Comparison of ENCODE assay signal across 8 cellular contexts in genomic region chrX:132217203-132218073, GRCh38. TPM values are rescaled to one million over a fixed set of nuclear protein-coding genes. Genes with fewer than 3 reads are reported as not detected.
DNase-seq lines count a peak whose midpoint lies in the region; ATAC-seq and TF ChIP-seq lines count a peak whose summit lies in the region.

No MANE protein-coding gene starts in this region.

- H4K20me1 ChIP-seq in SK-N-SH (ENCODE audit: insufficient read depth), result peaks cover 9% of the 10 kb centered on the region; the same call in 1 of the 2 replicates

- TF ChIP-seq EP300 in SK-N-SH (IDR thresholded peaks at IDR 0.05; ENCODE audit: borderline replicate concordance in 1 of 2, low read depth in 1 of 2, low read length in 1 of 2) (0 out of 4 replicates have a peak, but pooled peaks of 1 of the 2 experiments have one; percentile 11), upper lobe of left lung (IDR thresholded peaks at IDR 0.05) (no peak)

- H3K27me3 ChIP-seq in SK-N-SH (ENCODE audit: insufficient read depth) (no peaks in the 10 kb centered on the region), trophoblast cell (ENCODE audit: insufficient read depth, low read length) (no peaks in the 10 kb centered on the region), upper lobe of left lung (no peaks in the 10 kb centered on the region)

- H3K36me3 Mint-ChIP-seq in activated naive CD4-positive, alpha-beta T cell treated with anti-CD3 and anti-CD28 coated beads, Interleukin-2, amount 50 U/mL, for 72 hours, result peaks cover 11 to 16% of the 10 kb centered on the region in 2 donors

- no peak overlapping the region for H2AK5ac ChIP-seq in trophoblast cell (ENCODE audit: low read length)

- no peaks in the 10 kb centered on the region for H3K9me2 ChIP-seq in SK-N-SH

- H2BK5ac ChIP-seq in trophoblast cell (ENCODE audit: low read depth, low read length, poor library complexity), result peak overlapping the region; percentile 77

- ATAC-seq in HG02610 (IDR thresholded peaks at IDR 0.05; ENCODE audit: unreplicated experiment), result peak; percentile 66
- ATAC-seq in activated naive CD4-positive, alpha-beta T cell treated with anti-CD3 and anti-CD28 coated beads, Interleukin-2, amount 50 U/mL, for 72 hours, result peak; percentile 60 to 70
- peak; percentile 62 for ATAC-seq in Right ventricle myocardium superior (ENCODE audit: poor library complexity)
- ATAC-seq in upper lobe of left lung (ENCODE audit: low FRiP score in 2 of 2), result peak; percentile 78 to 86

- WGBS in SK-N-SH (ENCODE audit: low lambda C conversion rate), result 2% methylated on average over 24 of the region's 74 CpGs
- no CpG with 5 or more reads among the region's 74 CpGs for WGBS in trophoblast cell (ENCODE audit: extremely low coverage, insufficient coverage, insufficient read length)
- WGBS in upper lobe of left lung, 2 donors, result 0 to 35% methylated on average over 12 to 62 of the region's 74 CpGs

- peaks cover 10% of the 10 kb centered on the region for H3F3A ChIP-seq in SK-N-SH (replicated peaks; ENCODE audit: insufficient read depth)

- peak overlapping the region; percentile 94 for H4K91ac ChIP-seq in trophoblast cell (ENCODE audit: low read depth, low read length)

- H3K4me2 ChIP-seq in SK-N-SH (peak overlapping the region; percentile 92), trophoblast cell (ENCODE audit: low read length) (peak overlapping the region; percentile 74)

- peak overlapping the region; percentile 97 to 98 for H3K27ac Mint-ChIP-seq in activated naive CD4-positive, alpha-beta T cell treated with anti-CD3 and anti-CD28 coated beads, Interleukin-2, amount 50 U/mL, for 72 hours

- 0 out of 2 replicates have a peak, but pooled peaks have one; percentile 8 for TF ChIP-seq RAD21 in SK-N-SH (IDR thresholded peaks at IDR 0.05; ENCODE audit: low read length)

- intact Hi-C loops in Right ventricle myocardium superior (cut with DNase I), result no loop called here

- H3K79me2 ChIP-seq in SK-N-SH (ENCODE audit: insufficient read depth), result peaks cover 45% of the 10 kb centered on the region
- peaks cover 2% of the 10 kb centered on the region for H3K79me2 ChIP-seq in trophoblast cell (ENCODE audit: control insufficient read depth, insufficient read depth, low read length, poor library complexity)

- peaks cover 0 to 5% of the 10 kb centered on the region in 2 experiments; a peak in 2 of 4 replicates for H3K4me1 ChIP-seq in SK-N-SH (ENCODE audit: control insufficient read depth in 1 of 2, insufficient read depth in 2 of 2, low read depth in 1 of 2, low read length in 1 of 2)
- no peaks in the 10 kb centered on the region for H3K4me1 ChIP-seq in trophoblast cell (ENCODE audit: control insufficient read depth in 1 of 2, insufficient read depth in 2 of 2, low read length in 2 of 2)
- peaks cover 5 to 30% (median 11%) of the 10 kb centered on the region in 4 donors for H3K4me1 ChIP-seq in upper lobe of left lung

- H3K27ac ChIP-seq in SK-N-SH (ENCODE audit: low read depth in 2 of 2, low read length in 1 of 2) (peak overlapping the region; percentile 79 to 91), trophoblast cell (ENCODE audit: low read depth, low read length) (peak overlapping the region; percentile 96), upper lobe of left lung (peak overlapping the region; percentile 98 to 99 (median 98))

- TF ChIP-seq CTCF in GM12864 (IDR thresholded peaks at IDR 0.05; ENCODE audit: low read depth, low read length, missing control alignments), result no peak
- TF ChIP-seq CTCF in SK-N-SH (IDR thresholded peaks at IDR 0.05), result no peak
- TF ChIP-seq CTCF in upper lobe of left lung (IDR thresholded peaks at IDR 0.05), result no peak

- peak overlapping the region; percentile 92 for H3K18ac ChIP-seq in trophoblast cell (ENCODE audit: low read length)

- peak in 2 of 4 donors; percentile 15 to 52 for TF ChIP-seq POLR2A in upper lobe of left lung (IDR thresholded peaks at IDR 0.05)

- H3K9ac ChIP-seq in SK-N-SH (peak overlapping the region; percentile 88), trophoblast cell (ENCODE audit: low read length) (peak overlapping the region; percentile 93)

- CTCF ChIA-PET in SK-N-SH (lab: Yijun Ruan, JAX), result interaction anchor here (0.6 to 1.4 kb wide), 2 partner anchors 376 to 471 kb away, joined by 3 read pairs; no protein-coding TSS in a partner anchor

- peak overlapping the region; percentile 84 for H3K4ac ChIP-seq in trophoblast cell (ENCODE audit: low read depth, low read length)

- peak overlapping the region; percentile 72; the same call in 1 of the 2 replicates for H2AFZ ChIP-seq in SK-N-SH (ENCODE audit: low read depth)
- peak overlapping the region; percentile 60 for H2AFZ ChIP-seq in trophoblast cell (ENCODE audit: insufficient read depth, low read length, poor library complexity)

- H3K36me3 ChIP-seq in SK-N-SH (replicated peaks in 1 of 2; ENCODE audit: control insufficient read depth in 1 of 2, insufficient read depth in 2 of 2, low read length in 1 of 2) (peaks cover 23% of the 10 kb centered on the region in 2 experiments), trophoblast cell (ENCODE audit: control insufficient read depth in 1 of 2, insufficient read depth in 2 of 2, low read length in 2 of 2) (peaks cover 0 to 4% of the 10 kb centered on the region in 2 experiments), upper lobe of left lung (no peaks in the 10 kb centered on the region)

- H4K12ac ChIP-seq in trophoblast cell (ENCODE audit: low read depth, low read length), result peak overlapping the region; percentile 91

- H2BK120ac ChIP-seq in trophoblast cell (ENCODE audit: insufficient read depth, low read length, poor library complexity), result peak overlapping the region; percentile 95

- no peaks in the 10 kb centered on the region for H3K9me3 Mint-ChIP-seq in activated naive CD4-positive, alpha-beta T cell treated with anti-CD3 and anti-CD28 coated beads, Interleukin-2, amount 50 U/mL, for 72 hours

- peaks cover 10% of the 10 kb centered on the region for H3K79me1 ChIP-seq in trophoblast cell (ENCODE audit: low read length)

- H3K23ac ChIP-seq in trophoblast cell (ENCODE audit: low read length), result no peak overlapping the region

- POLR2A ChIA-PET in SK-N-SH (lab: Yijun Ruan, JAX), result interaction anchor here (0.7 to 3.5 kb wide), 2 partner anchors 10 to 124 kb away, joined by 3 to 19 read pairs; no protein-coding TSS in a partner anchor

- peak overlapping the region; percentile 87 for H3K14ac ChIP-seq in trophoblast cell (ENCODE audit: low read length)

- H3K4me3 ChIP-seq in GM12864 (ENCODE audit: low read depth, low read length), result peak overlapping the region; percentile 79
- peak overlapping the region; percentile 74 to 81 for H3K4me3 ChIP-seq in SK-N-SH (ENCODE audit: low read depth in 2 of 2, low read length in 1 of 2)
- peak overlapping the region; percentile 84 for H3K4me3 ChIP-seq in trophoblast cell (ENCODE audit: low read depth, low read length)
- H3K4me3 ChIP-seq in upper lobe of left lung, result peak overlapping the region; percentile 48 to 83 (median 73)

- DNase-seq in GM12864 (ENCODE audit: low read depth) (peak; percentile 70), NCI-H1048 (lab: John Stamatoyannopoulos, UW) (peak; percentile 18), SK-N-SH (peak; percentile 77), Right ventricle myocardium superior (peak; percentile 63), trophoblast cell (peak; percentile 37 to 64), upper lobe of left lung (peak; percentile 70 to 89)
- peak; percentile 54 to 66 for DNase-seq in activated naive CD4-positive, alpha-beta T cell treated with anti-CD3 and anti-CD28 coated beads, Interleukin-2, amount 50 U/mL, for 72 hours (ENCODE audit: low spot score in 2 of 2)

- H4K8ac ChIP-seq in trophoblast cell (ENCODE audit: low read depth, low read length), result peak overlapping the region; percentile 79

- no peaks in the 10 kb centered on the region for H3K9me3 ChIP-seq in SK-N-SH
- H3K9me3 ChIP-seq in trophoblast cell (ENCODE audit: insufficient read depth, low read depth, low read length), result no peaks in the 10 kb centered on the region
- no peaks in the 10 kb centered on the region for H3K9me3 ChIP-seq in upper lobe of left lung

- H2BK12ac ChIP-seq in trophoblast cell (ENCODE audit: low read length), result no peak overlapping the region

TF ChIP-seq in SK-N-SH, 30 proteins besides CTCF, POLR2A, EP300 and RAD21 (continues in another document):
- TF ChIP-seq, protein P1, sequence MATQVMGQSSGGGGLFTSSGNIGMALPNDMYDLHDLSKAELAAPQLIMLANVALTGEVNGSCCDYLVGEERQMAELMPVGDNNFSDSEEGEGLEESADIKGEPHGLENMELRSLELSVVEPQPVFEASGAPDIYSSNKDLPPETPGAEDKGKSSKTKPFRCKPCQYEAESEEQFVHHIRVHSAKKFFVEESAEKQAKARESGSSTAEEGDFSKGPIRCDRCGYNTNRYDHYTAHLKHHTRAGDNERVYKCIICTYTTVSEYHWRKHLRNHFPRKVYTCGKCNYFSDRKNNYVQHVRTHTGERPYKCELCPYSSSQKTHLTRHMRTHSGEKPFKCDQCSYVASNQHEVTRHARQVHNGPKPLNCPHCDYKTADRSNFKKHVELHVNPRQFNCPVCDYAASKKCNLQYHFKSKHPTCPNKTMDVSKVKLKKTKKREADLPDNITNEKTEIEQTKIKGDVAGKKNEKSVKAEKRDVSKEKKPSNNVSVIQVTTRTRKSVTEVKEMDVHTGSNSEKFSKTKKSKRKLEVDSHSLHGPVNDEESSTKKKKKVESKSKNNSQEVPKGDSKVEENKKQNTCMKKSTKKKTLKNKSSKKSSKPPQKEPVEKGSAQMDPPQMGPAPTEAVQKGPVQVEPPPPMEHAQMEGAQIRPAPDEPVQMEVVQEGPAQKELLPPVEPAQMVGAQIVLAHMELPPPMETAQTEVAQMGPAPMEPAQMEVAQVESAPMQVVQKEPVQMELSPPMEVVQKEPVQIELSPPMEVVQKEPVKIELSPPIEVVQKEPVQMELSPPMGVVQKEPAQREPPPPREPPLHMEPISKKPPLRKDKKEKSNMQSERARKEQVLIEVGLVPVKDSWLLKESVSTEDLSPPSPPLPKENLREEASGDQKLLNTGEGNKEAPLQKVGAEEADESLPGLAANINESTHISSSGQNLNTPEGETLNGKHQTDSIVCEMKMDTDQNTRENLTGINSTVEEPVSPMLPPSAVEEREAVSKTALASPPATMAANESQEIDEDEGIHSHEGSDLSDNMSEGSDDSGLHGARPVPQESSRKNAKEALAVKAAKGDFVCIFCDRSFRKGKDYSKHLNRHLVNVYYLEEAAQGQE (IDR thresholded peaks at IDR 0.05; ENCODE audit: low read depth, low read length), result no peak; the same call in 1 of the 2 replicates
- no peak for TF ChIP-seq RCOR1 (IDR thresholded peaks at IDR 0.05; ENCODE audit: low read length)

RNA-seq across cellular contexts. Expression of gene RAP2C, which starts 1.8 kb away (rescaled TPM):
- polyA plus RNA-seq in SK-N-SH (2012; rRNA removed), result 5.5 and 6.8 TPM in 2 replicates
- 10.5 and 13.0 TPM in 2 replicates for polyA plus RNA-seq in SK-N-SH (2012; cell fraction: cytosol; rRNA removed)
- 3.8 and 4.8 TPM in 2 replicates for polyA plus RNA-seq in SK-N-SH (2012; cell fraction: nucleus; rRNA removed)
- 10 to 100 TPM; 34.4 to 39.4 TPM for total RNA-seq in activated naive CD4-positive, alpha-beta T cell treated with anti-CD3 and anti-CD28 coated beads, Interleukin-2, amount 50 U/mL, for 72 hours
- 18.0 TPM for total RNA-seq in Right ventricle myocardium superior
- 25.1 and 26.9 TPM in 2 replicates for polyA plus RNA-seq in trophoblast cell (2013)
- 10 to 100 TPM; 13.5 to 27.2 (median 22.0) TPM for total RNA-seq in upper lobe of left lung

Comparison
In these comparisons a context has a peak if more than half of its experiments do, and no peak if none do; other contexts are left out.
1. Peak in every context shown above with its lines: DNase-seq, ATAC-seq, H3K4me3 ChIP-seq and H3K27ac ChIP-seq.
2. DNase-seq: peak in every context shown above with its lines; median percentile 80 in upper lobe of left lung; 77 in SK-N-SH; 70 in GM12864; 63 in Right ventricle myocardium superior; 60 in activated naive CD4-positive, alpha-beta T cell treated with anti-CD3 and anti-CD28 coated beads, Interleukin-2, amount 50 U/mL, for 72 hours; 50 in trophoblast cell; 18 in NCI-H1048.